Comparison of ENCODE assay signal across 30 cellular contexts in the genomic region with DNA sequence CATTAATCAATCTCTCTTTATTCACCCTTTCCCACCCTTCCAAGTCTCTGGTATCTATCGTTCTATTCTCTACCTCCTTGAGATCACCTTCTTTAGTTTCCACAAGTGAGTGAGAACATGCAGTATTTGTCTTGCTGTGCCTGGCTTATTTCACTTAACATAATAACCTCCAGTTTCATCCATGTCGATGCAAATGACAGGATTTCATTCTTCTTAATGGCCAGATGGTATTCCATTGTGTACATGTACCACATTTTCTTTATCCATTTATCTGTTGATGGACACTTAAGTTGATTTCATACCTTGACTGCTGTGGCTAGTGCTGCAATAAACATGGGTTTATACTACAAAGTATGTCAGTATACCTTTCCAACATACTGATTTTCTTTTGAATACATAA. TPM values are rescaled to one million over a fixed set of nuclear protein-coding genes. Genes with fewer than 3 reads are reported as not detected.
"Had no signal": no experiment of that assay in that cellular context is flagged by ENCODE, and none has a peak within 500 bp of the region (broad histone marks: within the 10 kb centered on the region; RNA-seq: fewer than 3 reads in every experiment).

No MANE protein-coding gene starts in this region.

- H3K27me3 Mint-ChIP-seq: activated CD8-positive, alpha-beta memory T cell treated with anti-CD3 and anti-CD28 coated beads, Interleukin-2, amount 10 ng/mL, durations not matched to agents 7 days and 5 days; activated naive CD4-positive, alpha-beta T cell treated with anti-CD3 and anti-CD28 coated beads, Interleukin-2, amount 50 U/mL, for 24 hours; activated T-cell treated with anti-CD3 and anti-CD28 coated beads, Interleukin-2, amount 50 U/mL, for 24 hours had no signal

- H3K36me3 Mint-ChIP-seq: WTC11 had no signal

- ATAC-seq: activated CD8-positive, alpha-beta memory T cell treated with anti-CD3 and anti-CD28 coated beads, Interleukin-2, amount 10 ng/mL, durations not matched to agents 7 days and 5 days; activated CD8-positive, alpha-beta T cell treated with anti-CD3 and anti-CD28 coated beads, Interleukin-2, amount 10 ng/mL, durations not matched to agents 7 days and 5 days; WTC11 had no signal

- H3K27me3 ChIP-seq: brain microvascular endothelial cell, cardiac muscle cell, MG63, Peyer's patch, SJCRH30 had no signal

- H3K9me3 ChIP-seq: MG63, Peyer's patch had no signal

- DNase-seq: activated CD4-positive, alpha-beta T cell treated with anti-CD3 and anti-CD28 coated beads for 48 hours; activated CD4-positive, alpha-beta T cell treated with anti-CD3 and anti-CD28 coated beads, Interleukin-2, amount 50 U/mL, for 4 hours; activated CD4-positive, CD25-positive, alpha-beta regulatory T cell treated with anti-CD3 and anti-CD28 coated beads, Interleukin-2, amount 50 U/mL, for 72 hours; activated CD8-positive, alpha-beta memory T cell treated with anti-CD3 and anti-CD28 coated beads, Interleukin-2, amount 10 ng/mL, durations not matched to agents 7 days and 5 days; activated CD8-positive, alpha-beta T cell treated with anti-CD3 and anti-CD28 coated beads, Interleukin-2, amount 10 ng/mL, durations not matched to agents 7 days and 5 days; activated effector memory CD4-positive, alpha-beta T cell treated with Interleukin-2 at 50 U/mL for 16 hours; activated naive CD4-positive, alpha-beta T cell; activated T-cell treated with anti-CD3 and anti-CD28 coated beads, Interleukin-2, amount 50 U/mL, for 24 hours; amygdala; brain microvascular endothelial cell; cerebellar nuclear complex; MG63; MV-4-11; NCI-H1092 treated with DMSO at 0.1 percent for 48 hours; NCI-H1417 treated with DMSO at 0.1 percent for 48 hours; NCI-H1694; NCI-H2029; NCI-H2107; NCI-H2171 treated with DMSO at 0.1 percent for 48 hours; NCI-H226; NCI-H526; Peyer's patch; Right ventricle myocardium superior; SJCRH30; T-helper 9 cell had no signal

- H3K27ac ChIP-seq: brain microvascular endothelial cell, cardiac muscle cell, Peyer's patch, RWPE1, SJCRH30 had no signal

- H3K36me3 ChIP-seq: brain microvascular endothelial cell, cardiac muscle cell, MG63, Peyer's patch, SJCRH30 had no signal

- H3K4me3 ChIP-seq: cardiac muscle cell, MG63, Peyer's patch, SJCRH30 had no signal

- H3K27ac Mint-ChIP-seq: activated CD8-positive, alpha-beta memory T cell treated with anti-CD3 and anti-CD28 coated beads, Interleukin-2, amount 10 ng/mL, durations not matched to agents 7 days and 5 days; activated T-helper 1 cell treated with anti-CD3 and anti-CD28 coated beads, Interleukin-12 subunit alpha, Interleukin-12 subunit beta, Interleukin-2, Interleukin-4 antibody, amounts not matched to agents 30 ng/mL and 10 ng/mL and 1 ng/mL, durations not matched to agents 14 hours and 24 hours and 36 hours; WTC11 had no signal

- H3K4me1 ChIP-seq: Peyer's patch, SJCRH30 had no signal

- H3K4me3 Mint-ChIP-seq: activated CD8-positive, alpha-beta memory T cell treated with anti-CD3 and anti-CD28 coated beads, Interleukin-2, amount 10 ng/mL, durations not matched to agents 7 days and 5 days; activated CD8-positive, alpha-beta T cell treated with anti-CD3 and anti-CD28 coated beads, Interleukin-2, amount 10 ng/mL, durations not matched to agents 7 days and 5 days; activated naive CD4-positive, alpha-beta T cell treated with anti-CD3 and anti-CD28 coated beads, Interleukin-2, amount 50 U/mL, for 24 hours; activated T-cell treated with anti-CD3 and anti-CD28 coated beads, Interleukin-2, amount 50 U/mL, for 24 hours; activated T-helper 1 cell treated with anti-CD3 and anti-CD28 coated beads, Interleukin-12 subunit alpha, Interleukin-12 subunit beta, Interleukin-2, Interleukin-4 antibody, amounts not matched to agents 30 ng/mL and 10 ng/mL and 1 ng/mL, durations not matched to agents 14 hours and 24 hours and 36 hours; WTC11 had no signal

- H3K4me1 Mint-ChIP-seq: WTC11 had no signal

RNA-seq across cellular contexts. Expression of gene AOAH, which starts 3.8 kb away (rescaled TPM):
- total RNA-seq: cardiac muscle cell had no signal
- polyA plus RNA-seq: cardiac muscle cell had no signal
